ENCODE assay signal across 1 cellular context in genomic region chr10:7529638-7530037, GRCh38.
TF ChIP-seq lines count a peak whose summit lies in the region.

No MANE protein-coding gene starts in this region.

TF ChIP-seq in H1, 55 proteins besides CTCF, POLR2A, EP300 and RAD21 (continued from another document):
- no peak for TF ChIP-seq CHD7 (IDR thresholded peaks at IDR 0.05; ENCODE audit: insufficient replicate concordance, low read length)
- no peak for TF ChIP-seq SIN3A (conservative IDR thresholded peaks at IDR 0.05 in 1 of 2, IDR thresholded peaks at IDR 0.05 in 1 of 2; ENCODE audit: low read depth in 1 of 2, low read length in 2 of 2)
- no peak for TF ChIP-seq KDM4A (IDR thresholded peaks at IDR 0.05; ENCODE audit: low read depth, low read length, severe bottlenecking)
- no peak for TF ChIP-seq CREB1 (IDR thresholded peaks at IDR 0.05)
- TF ChIP-seq POU5F1 (IDR thresholded peaks at IDR 0.05; ENCODE audit: low read depth, low read length): no peak
- TF ChIP-seq SP1 (IDR thresholded peaks at IDR 0.05; ENCODE audit: low read depth, low read length): no peak
TF ChIP-seq in H1: peak in this region for 0.
